ENCODE assay signal across 9 cellular contexts in genomic region chrX:47583240-47583861, GRCh38. TPM values are rescaled to one million over a fixed set of nuclear protein-coding genes. Genes with fewer than 3 reads are reported as not detected.
DNase-seq lines count a peak whose midpoint lies in the region; ATAC-seq and TF ChIP-seq lines count a peak whose summit lies in the region.
"Had no signal": no experiment of that assay in that cellular context is flagged by ENCODE, and none has a peak within 500 bp of the region (broad histone marks: within the 10 kb centered on the region; RNA-seq: fewer than 3 reads in every experiment).

No MANE protein-coding gene starts in this region.

- H3K4me1 ChIP-seq in BLaER1 = peaks cover 44% of the 10 kb centered on the region
- H3K4me1 ChIP-seq in BE2C = no peaks in the 10 kb centered on the region

- peaks cover 10% of the 10 kb centered on the region; the same call in 1 of the 2 replicates for H4K20me1 ChIP-seq in BLaER1

- peaks cover 23 to 29% of the 10 kb centered on the region in 2 donors for H3K4me1 Mint-ChIP-seq in effector memory CD8-positive, alpha-beta T cell (ENCODE audit: low read depth in 2 of 2)
- peaks cover 17% of the 10 kb centered on the region for H3K4me1 Mint-ChIP-seq in osteocyte (ENCODE audit: unreplicated experiment)

- DNase-seq in MG63 (no peak), osteocyte (ENCODE audit: extremely low spot score, unreplicated experiment) (peak; percentile 82), NCI-H524 (lab: John Stamatoyannopoulos, UW) (no peak), BE2C (no peak)
- DNase-seq in effector memory CD8-positive, alpha-beta T cell = no peak
- DNase-seq in activated CD8-positive, alpha-beta memory T cell treated with anti-CD3 and anti-CD28 coated beads, Interleukin-2, amount 50 U/mL, for 48 hours = no peak
- DNase-seq: SHP77 treated with DMSO at 0.1 percent for 48 hours had no signal

- TF ChIP-seq CTCF in osteocyte (IDR thresholded peaks at IDR 0.05) (no peak), BE2C (IDR thresholded peaks at IDR 0.05; ENCODE audit: low read depth, low read length) (no peak)

- H3K36me3 ChIP-seq in BLaER1 = peaks cover 12% of the 10 kb centered on the region
- peaks cover 20% of the 10 kb centered on the region for H3K36me3 ChIP-seq in MG63
- no peaks in the 10 kb centered on the region for H3K36me3 ChIP-seq in BE2C

- H3K4me3 Mint-ChIP-seq in effector memory CD8-positive, alpha-beta T cell = peak overlapping the region; percentile 58 to 70
- peak overlapping the region; percentile 64 for H3K4me3 Mint-ChIP-seq in osteocyte (ENCODE audit: unreplicated experiment)

- no peaks in the 10 kb centered on the region for H3K9me3 ChIP-seq in BLaER1
- H3K9me3 ChIP-seq in MG63 = no peaks in the 10 kb centered on the region
- H3K9me3 ChIP-seq in BE2C = no peaks in the 10 kb centered on the region

- H3K27me3 Mint-ChIP-seq in effector memory CD8-positive, alpha-beta T cell = no peaks in the 10 kb centered on the region
- no peaks in the 10 kb centered on the region for H3K27me3 Mint-ChIP-seq in osteocyte (ENCODE audit: unreplicated experiment)

- H3K9me3 Mint-ChIP-seq in effector memory CD8-positive, alpha-beta T cell = no peaks in the 10 kb centered on the region
- H3K9me3 Mint-ChIP-seq in osteocyte (ENCODE audit: unreplicated experiment) = no peaks in the 10 kb centered on the region

- peak overlapping the region; percentile 76 for H3K4me2 ChIP-seq in BLaER1

- H3K27me3 ChIP-seq in BLaER1 (peaks cover 35% of the 10 kb centered on the region), MG63 (no peaks in the 10 kb centered on the region), BE2C (no peaks in the 10 kb centered on the region)

- peak overlapping the region; percentile 57 to 83 for H3K27ac Mint-ChIP-seq in effector memory CD8-positive, alpha-beta T cell
- peak overlapping the region; percentile 47 for H3K27ac Mint-ChIP-seq in osteocyte (ENCODE audit: unreplicated experiment)

- H3K36me3 Mint-ChIP-seq in effector memory CD8-positive, alpha-beta T cell (ENCODE audit: insufficient read depth) = peaks cover 11% of the 10 kb centered on the region
- H3K36me3 Mint-ChIP-seq in osteocyte (ENCODE audit: unreplicated experiment) = peaks cover 4% of the 10 kb centered on the region

- no peak overlapping the region for H3K27ac ChIP-seq in BLaER1

- no peak overlapping the region for H3K9ac ChIP-seq in BLaER1

- no peak for ATAC-seq in effector memory CD8-positive, alpha-beta T cell (replicated peaks)
- ATAC-seq in GM19455 (IDR thresholded peaks at IDR 0.05; ENCODE audit: unreplicated experiment) = no peak

- H3K4me3 ChIP-seq in BLaER1 (no peak overlapping the region), MG63 (peak overlapping the region; percentile 84), BE2C (ENCODE audit: low read depth, low read length) (no peak overlapping the region)

RNA-seq across cellular contexts. Expression of gene TIMP1, which starts 1.1 kb away (rescaled TPM):
- 162 and 333 TPM in 2 replicates for total RNA-seq in MG63 (2014; rRNA removed; shearing (Covaris generic); ENCODE audit: low replicate concordance)
- total RNA-seq in osteocyte = 403 and 405 TPM in 2 replicates
- 243 TPM for polyA plus RNA-seq in BE2C (2012; ENCODE audit: insufficient read depth, insufficient read length, low read depth)

RNA-seq across cellular contexts. Expression of gene ARAF, which starts 22.3 kb away (rescaled TPM):
- total RNA-seq in MG63 (2014; rRNA removed; shearing (Covaris generic); ENCODE audit: low replicate concordance) = 2.0 and 9.3 TPM in 2 replicates
- 66.8 and 73.9 TPM in 2 replicates for total RNA-seq in osteocyte
- polyA plus RNA-seq in BE2C (2012; ENCODE audit: insufficient read depth, insufficient read length, low read depth) = 90.3 TPM

RNA-seq across cellular contexts. Expression of gene SYN1, which starts 36.3 kb away (rescaled TPM):
- 0.26 TPM in 1 of 2 replicates, not detected in the other for total RNA-seq in MG63 (2014; rRNA removed; shearing (Covaris generic); ENCODE audit: low replicate concordance)
- total RNA-seq in osteocyte = 0.71 and 1.9 TPM in 2 replicates
- 10.8 TPM for polyA plus RNA-seq in BE2C (2012; ENCODE audit: insufficient read depth, insufficient read length, low read depth)

RNA-seq across cellular contexts. Expression of gene CFP, which starts 46.4 kb away (rescaled TPM):
- not detected in 2 replicates for total RNA-seq in MG63 (2014; rRNA removed; shearing (Covaris generic); ENCODE audit: low replicate concordance)
- 0.57 and 0.97 TPM in 2 replicates for total RNA-seq in osteocyte
- 2.9 TPM for polyA plus RNA-seq in BE2C (2012; ENCODE audit: insufficient read depth, insufficient read length, low read depth)
